ENCODE assay signal across 1 cellular context in the genomic region with DNA sequence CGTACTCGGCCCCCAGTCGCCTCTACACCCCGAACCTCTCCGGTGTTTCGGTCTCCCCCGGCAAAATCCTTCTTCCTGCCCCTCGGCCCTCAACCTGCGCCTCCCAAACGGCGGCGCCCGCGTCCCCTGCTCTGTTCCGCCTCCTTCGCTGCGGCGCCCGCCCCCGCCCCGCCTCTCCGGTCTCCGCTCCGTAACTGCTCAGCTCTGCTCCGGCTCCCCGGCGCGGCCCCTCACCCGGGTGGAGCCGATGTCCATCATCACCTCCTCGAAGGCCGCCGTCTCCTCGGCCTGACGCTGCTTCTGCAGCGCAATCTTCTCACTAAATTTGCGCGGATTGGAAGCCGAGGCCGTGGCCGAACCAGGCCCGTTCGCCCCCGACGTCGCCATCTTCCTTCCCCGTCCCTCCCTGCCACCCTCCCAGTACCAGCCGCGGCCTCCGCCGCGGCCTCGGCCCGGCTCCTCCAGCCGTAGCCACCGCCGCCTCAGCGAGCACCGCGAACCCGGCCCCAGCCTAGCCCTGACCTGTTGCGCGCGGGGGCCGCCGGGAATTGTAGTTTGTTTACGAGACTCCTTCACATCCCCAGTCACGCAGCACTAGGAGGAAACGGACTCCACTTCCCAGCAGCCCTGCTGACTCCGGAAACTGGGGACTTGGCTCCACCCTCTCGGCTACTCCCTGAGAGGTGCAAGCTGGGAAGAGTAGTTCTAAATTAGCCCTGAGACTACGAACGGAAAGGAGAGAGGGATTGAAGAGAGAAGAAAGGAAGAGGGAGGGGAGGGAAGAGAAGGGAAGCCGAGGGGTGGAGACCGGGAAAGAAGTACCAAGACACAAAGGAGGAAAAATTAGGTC.
A peak's percentile ranks its signal among the peaks of the same experiment; 100 is the strongest.
TF ChIP-seq lines count a peak whose summit lies in the region.

TSS of gene CRTC2 (minus strand) at position 502 of the 850 bp plus-strand sequence. CDS start at position 387, 115 bp downstream.

TF ChIP-seq in HepG2, 621 proteins besides CTCF, POLR2A, EP300 and RAD21 (continued from another document and continues in another):
- TF ChIP-seq, protein P1, sequence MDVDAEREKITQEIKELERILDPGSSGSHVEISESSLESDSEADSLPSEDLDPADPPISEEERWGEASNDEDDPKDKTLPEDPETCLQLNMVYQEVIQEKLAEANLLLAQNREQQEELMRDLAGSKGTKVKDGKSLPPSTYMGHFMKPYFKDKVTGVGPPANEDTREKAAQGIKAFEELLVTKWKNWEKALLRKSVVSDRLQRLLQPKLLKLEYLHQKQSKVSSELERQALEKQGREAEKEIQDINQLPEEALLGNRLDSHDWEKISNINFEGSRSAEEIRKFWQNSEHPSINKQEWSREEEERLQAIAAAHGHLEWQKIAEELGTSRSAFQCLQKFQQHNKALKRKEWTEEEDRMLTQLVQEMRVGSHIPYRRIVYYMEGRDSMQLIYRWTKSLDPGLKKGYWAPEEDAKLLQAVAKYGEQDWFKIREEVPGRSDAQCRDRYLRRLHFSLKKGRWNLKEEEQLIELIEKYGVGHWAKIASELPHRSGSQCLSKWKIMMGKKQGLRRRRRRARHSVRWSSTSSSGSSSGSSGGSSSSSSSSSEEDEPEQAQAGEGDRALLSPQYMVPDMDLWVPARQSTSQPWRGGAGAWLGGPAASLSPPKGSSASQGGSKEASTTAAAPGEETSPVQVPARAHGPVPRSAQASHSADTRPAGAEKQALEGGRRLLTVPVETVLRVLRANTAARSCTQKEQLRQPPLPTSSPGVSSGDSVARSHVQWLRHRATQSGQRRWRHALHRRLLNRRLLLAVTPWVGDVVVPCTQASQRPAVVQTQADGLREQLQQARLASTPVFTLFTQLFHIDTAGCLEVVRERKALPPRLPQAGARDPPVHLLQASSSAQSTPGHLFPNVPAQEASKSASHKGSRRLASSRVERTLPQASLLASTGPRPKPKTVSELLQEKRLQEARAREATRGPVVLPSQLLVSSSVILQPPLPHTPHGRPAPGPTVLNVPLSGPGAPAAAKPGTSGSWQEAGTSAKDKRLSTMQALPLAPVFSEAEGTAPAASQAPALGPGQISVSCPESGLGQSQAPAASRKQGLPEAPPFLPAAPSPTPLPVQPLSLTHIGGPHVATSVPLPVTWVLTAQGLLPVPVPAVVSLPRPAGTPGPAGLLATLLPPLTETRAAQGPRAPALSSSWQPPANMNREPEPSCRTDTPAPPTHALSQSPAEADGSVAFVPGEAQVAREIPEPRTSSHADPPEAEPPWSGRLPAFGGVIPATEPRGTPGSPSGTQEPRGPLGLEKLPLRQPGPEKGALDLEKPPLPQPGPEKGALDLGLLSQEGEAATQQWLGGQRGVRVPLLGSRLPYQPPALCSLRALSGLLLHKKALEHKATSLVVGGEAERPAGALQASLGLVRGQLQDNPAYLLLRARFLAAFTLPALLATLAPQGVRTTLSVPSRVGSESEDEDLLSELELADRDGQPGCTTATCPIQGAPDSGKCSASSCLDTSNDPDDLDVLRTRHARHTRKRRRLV (CRISPR knock-in tag; IDR thresholded peaks at IDR 0.05): 0 out of 2 replicates have a peak, but pooled peaks have one; percentile 28
- 0 out of 2 replicates have a peak, but pooled peaks have one; percentile 53 for TF ChIP-seq ZNF317 (CRISPR knock-in tag; IDR thresholded peaks at IDR 0.05)
- no peak for TF ChIP-seq ZNF674 (CRISPR knock-in tag; IDR thresholded peaks at IDR 0.05; ENCODE audit: low read depth)
- no peak for TF ChIP-seq ZBTB21 (CRISPR knock-in tag; IDR thresholded peaks at IDR 0.05)
- no peak for TF ChIP-seq CSRNP2 (CRISPR knock-in tag; conservative IDR thresholded peaks at IDR 0.05; ENCODE audit: low read depth)
- peak; percentile 80 for TF ChIP-seq GMEB1 (CRISPR knock-in tag; IDR thresholded peaks at IDR 0.05; ENCODE audit: borderline replicate concordance)
- TF ChIP-seq ZFP90 (CRISPR knock-in tag; IDR thresholded peaks at IDR 0.05; ENCODE audit: borderline replicate concordance): peak; percentile 53; the same call in 1 of the 2 replicates
- 0 out of 2 replicates have a peak, but pooled peaks have one; percentile 32 for TF ChIP-seq ZNF616 (CRISPR knock-in tag; IDR thresholded peaks at IDR 0.05; ENCODE audit: low read depth)
- TF ChIP-seq ZNF234 (CRISPR knock-in tag; conservative IDR thresholded peaks at IDR 0.05): no peak
- TF ChIP-seq, protein P2, sequence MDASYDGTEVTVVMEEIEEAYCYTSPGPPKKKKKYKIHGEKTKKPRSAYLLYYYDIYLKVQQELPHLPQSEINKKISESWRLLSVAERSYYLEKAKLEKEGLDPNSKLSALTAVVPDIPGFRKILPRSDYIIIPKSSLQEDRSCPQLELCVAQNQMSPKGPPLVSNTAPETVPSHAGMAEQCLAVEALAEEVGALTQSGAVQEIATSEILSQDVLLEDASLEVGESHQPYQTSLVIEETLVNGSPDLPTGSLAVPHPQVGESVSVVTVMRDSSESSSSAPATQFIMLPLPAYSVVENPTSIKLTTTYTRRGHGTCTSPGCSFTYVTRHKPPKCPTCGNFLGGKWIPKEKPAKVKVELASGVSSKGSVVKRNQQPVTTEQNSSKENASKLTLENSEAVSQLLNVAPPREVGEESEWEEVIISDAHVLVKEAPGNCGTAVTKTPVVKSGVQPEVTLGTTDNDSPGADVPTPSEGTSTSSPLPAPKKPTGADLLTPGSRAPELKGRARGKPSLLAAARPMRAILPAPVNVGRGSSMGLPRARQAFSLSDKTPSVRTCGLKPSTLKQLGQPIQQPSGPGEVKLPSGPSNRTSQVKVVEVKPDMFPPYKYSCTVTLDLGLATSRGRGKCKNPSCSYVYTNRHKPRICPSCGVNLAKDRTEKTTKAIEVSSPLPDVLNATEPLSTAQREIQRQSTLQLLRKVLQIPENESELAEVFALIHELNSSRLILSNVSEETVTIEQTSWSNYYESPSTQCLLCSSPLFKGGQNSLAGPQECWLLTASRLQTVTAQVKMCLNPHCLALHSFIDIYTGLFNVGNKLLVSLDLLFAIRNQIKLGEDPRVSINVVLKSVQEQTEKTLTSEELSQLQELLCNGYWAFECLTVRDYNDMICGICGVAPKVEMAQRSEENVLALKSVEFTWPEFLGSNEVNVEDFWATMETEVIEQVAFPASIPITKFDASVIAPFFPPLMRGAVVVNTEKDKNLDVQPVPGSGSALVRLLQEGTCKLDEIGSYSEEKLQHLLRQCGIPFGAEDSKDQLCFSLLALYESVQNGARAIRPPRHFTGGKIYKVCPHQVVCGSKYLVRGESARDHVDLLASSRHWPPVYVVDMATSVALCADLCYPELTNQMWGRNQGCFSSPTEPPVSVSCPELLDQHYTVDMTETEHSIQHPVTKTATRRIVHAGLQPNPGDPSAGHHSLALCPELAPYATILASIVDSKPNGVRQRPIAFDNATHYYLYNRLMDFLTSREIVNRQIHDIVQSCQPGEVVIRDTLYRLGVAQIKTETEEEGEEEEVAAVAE (CRISPR knock-in tag; IDR thresholded peaks at IDR 0.05; ENCODE audit: borderline replicate concordance): no peak
- no peak for TF ChIP-seq SNAI1 (CRISPR knock-in tag; IDR thresholded peaks at IDR 0.05; ENCODE audit: borderline replicate concordance)
- TF ChIP-seq, protein P3, sequence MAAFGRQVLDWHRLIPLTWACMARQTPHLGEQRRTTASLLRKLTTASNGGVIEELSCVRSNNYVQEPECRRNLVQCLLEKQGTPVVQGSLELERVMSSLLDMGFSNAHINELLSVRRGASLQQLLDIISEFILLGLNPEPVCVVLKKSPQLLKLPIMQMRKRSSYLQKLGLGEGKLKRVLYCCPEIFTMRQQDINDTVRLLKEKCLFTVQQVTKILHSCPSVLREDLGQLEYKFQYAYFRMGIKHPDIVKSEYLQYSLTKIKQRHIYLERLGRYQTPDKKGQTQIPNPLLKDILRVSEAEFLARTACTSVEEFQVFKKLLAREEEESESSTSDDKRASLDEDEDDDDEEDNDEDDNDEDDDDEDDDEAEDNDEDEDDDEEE (CRISPR knock-in tag; IDR thresholded peaks at IDR 0.05): no peak
- no peak for TF ChIP-seq ZNF589 (CRISPR knock-in tag; conservative IDR thresholded peaks at IDR 0.05)
- peak; percentile 45 for TF ChIP-seq ZNF768 (CRISPR knock-in tag; IDR thresholded peaks at IDR 0.05)
- no peak for TF ChIP-seq USF2 (IDR thresholded peaks at IDR 0.05; ENCODE audit: low read depth, low read length)
- TF ChIP-seq USF2 (CRISPR knock-in tag; IDR thresholded peaks at IDR 0.05; ENCODE audit: borderline replicate concordance): no peak
- TF ChIP-seq NCOA2 (CRISPR knock-in tag; IDR thresholded peaks at IDR 0.05): no peak
- TF ChIP-seq PATZ1 (CRISPR knock-in tag; IDR thresholded peaks at IDR 0.05): no peak; the same call in 1 of the 2 replicates
- peak; percentile 62; the same call in 1 of the 2 replicates for TF ChIP-seq ZNF800 (CRISPR knock-in tag; IDR thresholded peaks at IDR 0.05)
- no peak for TF ChIP-seq ZNF572 (CRISPR knock-in tag; IDR thresholded peaks at IDR 0.05)
- no peak for TF ChIP-seq ZNF383 (CRISPR knock-in tag; IDR thresholded peaks at IDR 0.05; ENCODE audit: borderline replicate concordance)
- no peak for TF ChIP-seq ZNF557 (CRISPR knock-in tag; IDR thresholded peaks at IDR 0.05)
- peak; percentile 80 for TF ChIP-seq GABPA (IDR thresholded peaks at IDR 0.05; ENCODE audit: low read depth, low read length)
- TF ChIP-seq GABPA (CRISPR knock-in tag; IDR thresholded peaks at IDR 0.05; ENCODE audit: low read depth): peak; percentile 96
- TF ChIP-seq ZNF83 (CRISPR knock-in tag; IDR thresholded peaks at IDR 0.05; ENCODE audit: borderline replicate concordance): no peak
- TF ChIP-seq DR1 (CRISPR knock-in tag; IDR thresholded peaks at IDR 0.05): peak; percentile 54; the same call in 1 of the 2 replicates
